ENCODE assay signal across 17 cellular contexts in genomic region chr10:24350111-24350921, GRCh38.
DNase-seq lines count a peak whose midpoint lies in the region; ATAC-seq and TF ChIP-seq lines count a peak whose summit lies in the region.
"Had no signal": no experiment of that assay in that cellular context is flagged by ENCODE, and none has a peak within 500 bp of the region (broad histone marks: within the 10 kb centered on the region; RNA-seq: fewer than 3 reads in every experiment).

No MANE protein-coding gene starts in this region.

- no peaks in the 10 kb centered on the region for H3K9me3 ChIP-seq in breast epithelium
- H3K9me3 ChIP-seq in mesodermal cell (ENCODE audit: control insufficient read depth, low read length): peaks cover 2% of the 10 kb centered on the region

- no peaks in the 10 kb centered on the region for H3K4me1 ChIP-seq in breast epithelium
- peaks cover 29% of the 10 kb centered on the region for H3K4me1 ChIP-seq in mesodermal cell (ENCODE audit: control insufficient read depth, insufficient read depth, low read length, poor library complexity, severe bottlenecking)

- DNase-seq in AG09309 (ENCODE audit: low read depth) (peak; percentile 66), breast epithelium (ENCODE audit: low spot score in 2 of 2) (no peak), HuH-7.5 (ENCODE audit: low spot score) (no peak), left lobe of liver (ENCODE audit: low spot score) (no peak)
- DNase-seq in Jurkat, Clone E6-1 (ENCODE audit: low read depth, low spot score): peak; percentile 21
- DNase-seq in activated CD4-positive, alpha-beta T cell treated with anti-CD3 and anti-CD28 coated beads for 48 hours: no peak
- DNase-seq: activated naive CD4-positive, alpha-beta T cell treated with anti-CD3 and anti-CD28 coated beads, Interleukin-2, amount 10 ng/mL, durations not matched to agents 7 days and 5 days; AML-193; NCI-H1092; NCI-H2227 treated with DMSO at 0.1 percent for 48 hours; occipital lobe; stimulated activated CD4-positive, alpha-beta T cell treated with anti-CD3 and anti-CD28 coated beads, Interleukin-12 subunit alpha, Interleukin-12 subunit beta, amount 100 ng/mL, for 4 hours; WERI-Rb-1 had no signal

- 74 to 88% methylated on average over 3 to 4 of the region's 8 CpGs for WGBS in mesodermal cell (ENCODE audit: insufficient coverage in 2 of 2), 2 experiments

- ATAC-seq in GM21528 (IDR thresholded peaks at IDR 0.05; ENCODE audit: low FRiP score, unreplicated experiment): no peak
- no peak for ATAC-seq in left lobe of liver
- ATAC-seq: esophagus mucosa had no signal

- H3K27ac ChIP-seq in breast epithelium (peak overlapping the region; percentile 83 to 86), mesodermal cell (ENCODE audit: low read depth, low read length, severe bottlenecking) (peak overlapping the region; percentile 55)
- H3K27ac ChIP-seq: WERI-Rb-1 had no signal

- no peak for TF ChIP-seq CTCF in AG09309 (IDR thresholded peaks at IDR 0.05; ENCODE audit: control insufficient read depth, insufficient read depth, low read depth, low read length, missing control alignments)
- TF ChIP-seq CTCF in breast epithelium (IDR thresholded peaks at IDR 0.05): no peak

- no peaks in the 10 kb centered on the region for H3K36me3 ChIP-seq in breast epithelium
- no peaks in the 10 kb centered on the region for H3K36me3 ChIP-seq in mesodermal cell (ENCODE audit: control insufficient read depth, insufficient read depth, low read length)
- H3K36me3 ChIP-seq: WERI-Rb-1 had no signal

- H3K4me3 ChIP-seq in AG09309 (ENCODE audit: control insufficient read depth, low read depth, low read length): no peak overlapping the region
- H3K4me3 ChIP-seq in Jurkat, Clone E6-1 (ENCODE audit: low read length): no peak overlapping the region
- peak overlapping the region in 1 of 3 donors; percentile 2 for H3K4me3 ChIP-seq in breast epithelium
- H3K4me3 ChIP-seq in mesodermal cell (ENCODE audit: extremely low read depth, insufficient read depth, low read length, poor library complexity, severe bottlenecking): no peak overlapping the region
- H3K4me3 ChIP-seq: GM12878 had no signal

- H3K27me3 ChIP-seq in breast epithelium: no peaks in the 10 kb centered on the region

- TF ChIP-seq POLR2A in breast epithelium (IDR thresholded peaks at IDR 0.05): no peak

- intact Hi-C loops in breast epithelium (cut with DNase I; ENCODE audit: low total_unique reads): no loop called here

Comparison
In these comparisons a context has a peak if more than half of its experiments do, and no peak if none do; other contexts are left out.
1. DNase-seq: peak in AG09309 (single experiment) and Jurkat, Clone E6-1 (single experiment); none in breast epithelium (0 of 2), HuH-7.5 (single experiment), activated CD4-positive, alpha-beta T cell treated with anti-CD3 and anti-CD28 coated beads for 48 hours (single experiment) and left lobe of liver (single experiment).